17 cellular contexts compared by ENCODE assay signal in genomic region chr4:119044919-119045318, GRCh38.
A peak's percentile ranks its signal among the peaks of the same experiment; 100 is the strongest.
DNase-seq lines count a peak whose midpoint lies in the region; ATAC-seq and TF ChIP-seq lines count a peak whose summit lies in the region.
"Had no signal": no experiment of that assay in that cellular context is flagged by ENCODE, and none has a peak within 500 bp of the region (broad histone marks: within the 10 kb centered on the region; RNA-seq: fewer than 3 reads in every experiment).

No MANE protein-coding gene starts in this region.

- H3K27ac ChIP-seq in heart right ventricle (peak overlapping the region in 8 of 10 donors; percentile 6 to 79 (median 57)), gastroesophageal sphincter (peak overlapping the region; percentile 25 to 90 (median 68)), skeletal muscle tissue (ENCODE audit: low read depth, low read length) (peak overlapping the region; percentile 91), stomach (peak overlapping the region in 1 of 5 donors; percentile 15)
- H3K27ac ChIP-seq: BLaER1 treated with 17β-estradiol and CSF1 and Interleukin-3, amounts not matched to agents 10 nM and 100 nM had no signal

- no peak for TF ChIP-seq CTCF in heart right ventricle (IDR thresholded peaks at IDR 0.05)
- TF ChIP-seq CTCF in Loucy (conservative IDR thresholded peaks at IDR 0.05; ENCODE audit: low read length): no peak
- TF ChIP-seq CTCF in gastroesophageal sphincter (IDR thresholded peaks at IDR 0.05): no peak
- TF ChIP-seq CTCF in stomach (IDR thresholded peaks at IDR 0.05): no peak

- H3K27me3 ChIP-seq in heart right ventricle (no peaks in the 10 kb centered on the region), Loucy (ENCODE audit: insufficient read depth, low read length, poor library complexity, severe bottlenecking) (no peaks in the 10 kb centered on the region), gastroesophageal sphincter (no peaks in the 10 kb centered on the region), skeletal muscle tissue (ENCODE audit: control insufficient read depth in 3 of 3, insufficient read depth in 3 of 3, low read length in 3 of 3) (no peaks in the 10 kb centered on the region), stomach (no peaks in the 10 kb centered on the region)
- H3K27me3 ChIP-seq: BLaER1 treated with 17β-estradiol and CSF1 and Interleukin-3, amounts not matched to agents 10 nM and 100 nM had no signal

- no peak overlapping the region for H3K9ac ChIP-seq in Loucy (ENCODE audit: low read depth, low read length, poor library complexity, severe bottlenecking)
- no peak overlapping the region for H3K9ac ChIP-seq in skeletal muscle tissue (ENCODE audit: low read depth in 1 of 3, low read length in 3 of 3)
- H3K9ac ChIP-seq: BLaER1 treated with 17β-estradiol and CSF1 and Interleukin-3, amounts not matched to agents 10 nM and 100 nM had no signal

- DNase-seq in heart right ventricle (no peak), Right ventricle myocardium superior (no peak), occipital lobe (lab: John Stamatoyannopoulos, UW) (no peak), stomach (no peak)
- no peak for DNase-seq in stimulated activated naive CD8-positive, alpha-beta T cell treated with anti-CD3 and anti-CD28 coated beads, Interleukin-15, Interleukin-2, amounts not matched to agents 100 U/mL and 50 U/mL, for 24 hours
- DNase-seq: Calu3; CD8-positive, alpha-beta T cell; HCEC 1CT; NCI-H1105; NCI-H1694; NCI-H2081 treated with DMSO at 0.1 percent for 48 hours; SIG-M5 had no signal

- H3K9me2 ChIP-seq in Loucy (replicated peaks; ENCODE audit: low read depth, low read length): no peaks in the 10 kb centered on the region

- H3K4me1 ChIP-seq in heart right ventricle (peaks cover 6 to 71% (median 54%) of the 10 kb centered on the region in 9 donors), Loucy (ENCODE audit: insufficient read depth, low read length, poor library complexity, severe bottlenecking) (peaks cover 33% of the 10 kb centered on the region), gastroesophageal sphincter (peaks cover 15 to 98% (median 35%) of the 10 kb centered on the region in 3 donors), skeletal muscle tissue (ENCODE audit: control insufficient read depth in 3 of 3, insufficient read depth in 3 of 3, low read length in 3 of 3) (peaks cover 23 to 30% (median 27%) of the 10 kb centered on the region in 3 donors), stomach (peaks cover 6 to 80% (median 47%) of the 10 kb centered on the region in 4 donors)

- intact Hi-C loops in heart right ventricle (cut with DNase I) (loop anchor here in 9 of 10 donors (5.0 to 10.0 kb wide), 12 partner anchors 37 to 242 kb away; partner anchors contain the start of genes MYOZ2 (in 6 of the 9) and USP53 (in 4 of the 9)), Right ventricle myocardium superior (cut with DNase I) (loop anchor here (5.0 to 10.0 kb wide), 4 partner anchors 60 to 242 kb away; partner anchors contain the start of genes MYOZ2 and USP53), stomach (cut with DNase I; ENCODE audit: low total_unique reads) (no loop called here)

- ATAC-seq in heart right ventricle (no peak), Right ventricle myocardium superior (ENCODE audit: poor library complexity) (no peak), gastroesophageal sphincter (no peak)
- no peak for ATAC-seq in stimulated activated naive CD8-positive, alpha-beta T cell treated with anti-CD3 and anti-CD28 coated beads, Interleukin-15, Interleukin-2, amounts not matched to agents 100 U/mL and 50 U/mL, for 24 hours
- ATAC-seq: CD8-positive, alpha-beta T cell; GM23338 had no signal

- 58 to 64% methylated on average over 2 of the region's 2 CpGs for WGBS in heart right ventricle, 2 donors
- 51 to 57% methylated on average over 1 to 2 of the region's 2 CpGs for WGBS in gastroesophageal sphincter (ENCODE audit: low coverage in 1 of 2), 2 donors
- WGBS in stomach, 5 donors: 70 to 84% (median 78%) methylated on average over 2 of the region's 2 CpGs

- no peaks in the 10 kb centered on the region for H3K79me2 ChIP-seq in Loucy (ENCODE audit: insufficient read depth, low read length)

- H3K36me3 ChIP-seq in heart right ventricle (no peaks in the 10 kb centered on the region), Loucy (ENCODE audit: insufficient read depth, low read length) (no peaks in the 10 kb centered on the region), gastroesophageal sphincter (no peaks in the 10 kb centered on the region), skeletal muscle tissue (ENCODE audit: control insufficient read depth in 3 of 3, insufficient read depth in 3 of 3, low read length in 3 of 3) (no peaks in the 10 kb centered on the region), stomach (no peaks in the 10 kb centered on the region)
- H3K36me3 ChIP-seq: BLaER1 treated with 17β-estradiol and CSF1 and Interleukin-3, amounts not matched to agents 10 nM and 100 nM had no signal

- H4K20me1 ChIP-seq in Loucy (ENCODE audit: insufficient read depth, low read length, poor library complexity, severe bottlenecking): no peaks in the 10 kb centered on the region
- H4K20me1 ChIP-seq: BLaER1 treated with 17β-estradiol and CSF1 and Interleukin-3, amounts not matched to agents 10 nM and 100 nM had no signal

- 0 out of 2 replicates have a peak overlapping the region, but pooled peaks have one; percentile 0 for H2AFZ ChIP-seq in Loucy (ENCODE audit: low read length)
- H2AFZ ChIP-seq: GM23338 had no signal

- H3K4me2 ChIP-seq in Loucy (ENCODE audit: low read depth, low read length, poor library complexity, severe bottlenecking): no peak overlapping the region
- H3K4me2 ChIP-seq: BLaER1 treated with 17β-estradiol and CSF1 and Interleukin-3, amounts not matched to agents 10 nM and 100 nM; GM23338 had no signal

- TF ChIP-seq EP300 in gastroesophageal sphincter (IDR thresholded peaks at IDR 0.05) (no peak), stomach (IDR thresholded peaks at IDR 0.05) (no peak)

- H3K4me3 ChIP-seq in heart right ventricle (no peak overlapping the region), Loucy (ENCODE audit: low read length, poor library complexity, severe bottlenecking) (no peak overlapping the region), gastroesophageal sphincter (no peak overlapping the region), skeletal muscle tissue (ENCODE audit: low read length in 3 of 3) (no peak overlapping the region), stomach (no peak overlapping the region)
- H3K4me3 ChIP-seq: BLaER1 treated with 17β-estradiol and CSF1 and Interleukin-3, amounts not matched to agents 10 nM and 100 nM; GM23338 had no signal

- TF ChIP-seq POLR2A in gastroesophageal sphincter (IDR thresholded peaks at IDR 0.05): no peak
- TF ChIP-seq POLR2A in stomach (IDR thresholded peaks at IDR 0.05): no peak

- H3K9me3 ChIP-seq in heart right ventricle (no peaks in the 10 kb centered on the region), Loucy (ENCODE audit: insufficient read depth, low read depth, low read length) (no peaks in the 10 kb centered on the region), gastroesophageal sphincter (no peaks in the 10 kb centered on the region), skeletal muscle tissue (ENCODE audit: control insufficient read depth in 3 of 3, low read length in 3 of 3) (no peaks in the 10 kb centered on the region), stomach (no peaks in the 10 kb centered on the region)
- H3K9me3 ChIP-seq: BLaER1 treated with 17β-estradiol and CSF1 and Interleukin-3, amounts not matched to agents 10 nM and 100 nM had no signal

- no peaks in the 10 kb centered on the region for H3F3A ChIP-seq in Loucy (ENCODE audit: low read depth)
